1 cellular context compared by ENCODE assay signal in genomic region chr1:147377263-147378246, GRCh38.
TF ChIP-seq lines count a peak whose summit lies in the region.

No MANE protein-coding gene starts in this region.

TF ChIP-seq in GM23338, 12 proteins besides CTCF, POLR2A, EP300 and RAD21 (continued from another document):
- TF ChIP-seq ZNF462 (CRISPR knock-in tag; IDR thresholded peaks at IDR 0.05): no peak
- TF ChIP-seq STAT1 (IDR thresholded peaks at IDR 0.05; ENCODE audit: unreplicated experiment): no peak
- no peak for TF ChIP-seq ZNF331 (CRISPR knock-in tag; IDR thresholded peaks at IDR 0.05; ENCODE audit: low read depth)
- TF ChIP-seq POLR2AphosphoS5 (IDR thresholded peaks at IDR 0.05; ENCODE audit: low read depth): no peak
- TF ChIP-seq JUNB (IDR thresholded peaks at IDR 0.05; ENCODE audit: unreplicated experiment): no peak
- no peak for TF ChIP-seq ZNF114 (CRISPR knock-in tag; IDR thresholded peaks at IDR 0.05)
- TF ChIP-seq, protein P1, sequence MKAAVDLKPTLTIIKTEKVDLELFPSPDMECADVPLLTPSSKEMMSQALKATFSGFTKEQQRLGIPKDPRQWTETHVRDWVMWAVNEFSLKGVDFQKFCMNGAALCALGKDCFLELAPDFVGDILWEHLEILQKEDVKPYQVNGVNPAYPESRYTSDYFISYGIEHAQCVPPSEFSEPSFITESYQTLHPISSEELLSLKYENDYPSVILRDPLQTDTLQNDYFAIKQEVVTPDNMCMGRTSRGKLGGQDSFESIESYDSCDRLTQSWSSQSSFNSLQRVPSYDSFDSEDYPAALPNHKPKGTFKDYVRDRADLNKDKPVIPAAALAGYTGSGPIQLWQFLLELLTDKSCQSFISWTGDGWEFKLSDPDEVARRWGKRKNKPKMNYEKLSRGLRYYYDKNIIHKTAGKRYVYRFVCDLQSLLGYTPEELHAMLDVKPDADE (IDR thresholded peaks at IDR 0.05): no peak
- no peak for TF ChIP-seq REST (IDR thresholded peaks at IDR 0.05; ENCODE audit: unreplicated experiment)
- TF ChIP-seq EZH2phosphoT487 (IDR thresholded peaks at IDR 0.05; ENCODE audit: unreplicated experiment): no peak
TF ChIP-seq in GM23338: peak in this region for 0.
